In the genomic region with DNA sequence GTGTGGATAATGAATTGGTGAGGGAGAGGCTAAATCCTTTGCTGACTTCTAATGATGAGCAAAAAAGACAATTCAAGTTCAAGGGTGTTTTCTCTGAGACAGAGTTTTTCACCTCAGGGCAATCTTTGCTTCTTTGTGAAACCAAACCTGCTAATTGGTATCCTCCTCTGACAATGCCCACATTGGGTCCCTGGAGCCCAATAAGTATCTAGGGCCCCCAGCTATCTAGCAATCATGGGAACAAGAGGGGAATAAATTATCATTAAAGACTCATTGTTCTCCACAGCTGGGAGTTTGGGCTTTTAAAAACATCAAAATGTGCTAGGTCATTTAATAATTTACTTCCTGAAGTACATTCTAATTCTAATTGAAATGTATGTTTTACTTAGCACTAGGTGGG, we compare ENCODE assay signal across 18 cellular contexts.
"Had no signal": no experiment of that assay in that cellular context is flagged by ENCODE, and none has a peak within 500 bp of the region (broad histone marks: within the 10 kb centered on the region; RNA-seq: fewer than 3 reads in every experiment).

No MANE protein-coding gene starts in this region.

- H3K9ac ChIP-seq: neural progenitor cell had no signal

- H3K4me1 ChIP-seq: heart left ventricle, stomach had no signal

- H3K27me3 ChIP-seq: dorsolateral prefrontal cortex, heart left ventricle, neural progenitor cell, ovary, stomach had no signal

- H3K36me3 ChIP-seq: heart left ventricle, neural progenitor cell, ovary, stomach had no signal

- DNase-seq: cortex of kidney; dorsolateral prefrontal cortex; effector CD8-positive, alpha-beta T cell; heart left ventricle; hypothalamus; mammary epithelial cell; natural killer cell; nucleus accumbens; ovary; right cardiac atrium; small intestine; stimulated activated CD4-positive, alpha-beta T cell treated with anti-CD3 and anti-CD28 coated beads, Interleukin-12 subunit alpha, Interleukin-12 subunit beta, amount 100 ng/mL, for 4 hours; stimulated activated naive CD4-positive, alpha-beta T cell; stomach; substantia nigra; trophoblast cell had no signal

- H3K4me2 ChIP-seq: neural progenitor cell had no signal

- H3K4me3 ChIP-seq: dorsolateral prefrontal cortex, heart left ventricle, neural progenitor cell, ovary, stomach had no signal

- H3K27ac ChIP-seq: dorsolateral prefrontal cortex, heart left ventricle, neural progenitor cell, ovary, stomach had no signal

- ATAC-seq: heart left ventricle, left lobe of liver, natural killer cell, right cardiac atrium had no signal
